Comparison of ENCODE assay signal across 24 cellular contexts in the genomic region with DNA sequence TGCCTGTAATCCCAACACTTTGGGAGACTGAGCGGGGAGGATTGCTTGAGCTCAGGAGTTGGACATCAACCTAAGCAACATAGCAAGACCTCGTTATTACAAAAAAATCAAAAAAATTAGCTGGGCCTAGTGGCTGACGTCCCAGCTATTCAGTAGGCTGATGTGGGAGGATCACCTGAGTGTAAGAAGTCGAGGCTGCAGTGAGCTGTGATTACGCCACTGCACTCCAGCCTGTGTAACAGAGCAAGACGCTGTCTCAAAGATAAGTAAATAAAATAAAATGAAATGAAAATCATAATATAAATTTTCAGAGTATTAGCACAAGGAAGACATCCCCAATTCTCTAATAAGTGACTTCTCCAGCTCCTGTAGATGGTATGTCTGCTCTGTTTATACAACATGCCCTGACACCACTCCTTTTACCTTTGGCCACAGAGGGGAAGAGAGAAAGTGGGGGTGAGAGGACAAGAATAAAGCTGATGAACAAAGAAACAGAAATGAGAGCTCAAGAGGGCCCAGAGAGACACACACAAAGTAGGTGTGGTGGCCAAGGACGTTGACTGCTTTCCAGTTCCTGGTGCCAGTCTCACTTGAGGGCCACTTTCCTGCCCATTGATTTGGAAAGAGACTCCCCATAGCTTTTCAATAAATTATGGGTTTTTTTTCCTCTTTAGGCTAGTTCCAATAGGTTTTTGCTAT.
DNase-seq lines count a peak whose midpoint lies in the region; ATAC-seq, FAIRE-seq and TF ChIP-seq lines count a peak whose summit lies in the region.
"Had no signal": no experiment of that assay in that cellular context is flagged by ENCODE, and none has a peak within 500 bp of the region (broad histone marks: within the 10 kb centered on the region; RNA-seq: fewer than 3 reads in every experiment).

No MANE protein-coding gene starts in this region.

- no peaks in the 10 kb centered on the region for H3K4me1 ChIP-seq in CD8-positive, alpha-beta T cell (ENCODE audit: insufficient read depth, low read length)

- POLR2A ChIA-PET in CD8-positive, alpha-beta T cell (lab: Charles Lee): no interaction called here

- no peak overlapping the region for H3K27ac Mint-ChIP-seq in CD8-positive, alpha-beta T cell
- H3K27ac Mint-ChIP-seq: activated CD4-positive, alpha-beta T cell treated with anti-CD3 and anti-CD28 coated beads for 36 hours; activated naive CD4-positive, alpha-beta T cell treated with anti-CD3 and anti-CD28 coated beads for 36 hours; IgD-negative memory B cell; T-helper 2 cell treated with Interferon-gamma antibody and Interleukin-4, amounts not matched to agents 5 μg/mL and 100 μg/mL, for 36 hours had no signal

- H3K27me3 Mint-ChIP-seq in CD8-positive, alpha-beta T cell (ENCODE audit: low read depth): peaks cover 2% of the 10 kb centered on the region

- intact Hi-C loops in CD8-positive, alpha-beta T cell (cut with DNase I, micrococcal nuclease): no loop called here

- H3K36me3 ChIP-seq in bronchial epithelial cell (ENCODE audit: control insufficient read depth, insufficient read depth, low read length): no peaks in the 10 kb centered on the region
- no peaks in the 10 kb centered on the region for H3K36me3 ChIP-seq in CD8-positive, alpha-beta T cell (ENCODE audit: insufficient read depth, low read length)
- H3K36me3 ChIP-seq: brain microvascular endothelial cell had no signal

- TF ChIP-seq CTCF in bronchial epithelial cell (IDR thresholded peaks at IDR 0.05; ENCODE audit: insufficient read depth, low read length, severe bottlenecking): no peak
- no peak for TF ChIP-seq CTCF in CD8-positive, alpha-beta T cell (IDR thresholded peaks at IDR 0.05)

- H3K9me3 Mint-ChIP-seq in CD8-positive, alpha-beta T cell: no peaks in the 10 kb centered on the region
- H3K9me3 Mint-ChIP-seq: activated naive CD4-positive, alpha-beta T cell treated with anti-CD3 and anti-CD28 coated beads for 36 hours; T-helper 2 cell treated with Interferon-gamma antibody and Interleukin-4, amounts not matched to agents 5 μg/mL and 100 μg/mL, for 36 hours had no signal

- no peak overlapping the region for H3K27ac ChIP-seq in CD8-positive, alpha-beta T cell (ENCODE audit: low read depth, low read length)
- H3K27ac ChIP-seq: brain microvascular endothelial cell, dorsolateral prefrontal cortex, hepatocyte had no signal

- peak; percentile 45 for ATAC-seq in GM18519 (IDR thresholded peaks at IDR 0.05; ENCODE audit: low FRiP score, unreplicated experiment)
- ATAC-seq in GM21528 (IDR thresholded peaks at IDR 0.05; ENCODE audit: low FRiP score, unreplicated experiment): peak; percentile 56
- peak; percentile 58 for ATAC-seq in HG03039 (IDR thresholded peaks at IDR 0.05; ENCODE audit: unreplicated experiment)
- ATAC-seq in HG03280 (IDR thresholded peaks at IDR 0.05; ENCODE audit: unreplicated experiment): no peak
- ATAC-seq in CD8-positive, alpha-beta T cell: no peak
- ATAC-seq: activated CD4-positive, alpha-beta T cell treated with anti-CD3 and anti-CD28 coated beads for 36 hours had no signal

- H3K36me3 Mint-ChIP-seq in CD8-positive, alpha-beta T cell: no peaks in the 10 kb centered on the region
- H3K36me3 Mint-ChIP-seq: IgD-negative memory B cell had no signal

- H3K4me1 Mint-ChIP-seq in CD8-positive, alpha-beta T cell (ENCODE audit: low read depth): no peaks in the 10 kb centered on the region
- H3K4me1 Mint-ChIP-seq: activated CD4-positive, alpha-beta T cell treated with anti-CD3 and anti-CD28 coated beads for 36 hours had no signal

- H3K4me3 ChIP-seq in bronchial epithelial cell (ENCODE audit: low read depth, low read length): no peak overlapping the region
- H3K4me3 ChIP-seq in CD8-positive, alpha-beta T cell (ENCODE audit: low read depth, low read length): no peak overlapping the region
- H3K4me3 ChIP-seq: dorsolateral prefrontal cortex, hepatocyte had no signal

- no peaks in the 10 kb centered on the region for H3K9me3 ChIP-seq in CD8-positive, alpha-beta T cell (ENCODE audit: low read length)

- H3K27me3 ChIP-seq in bronchial epithelial cell (ENCODE audit: control insufficient read depth, insufficient read depth, low read length): no peaks in the 10 kb centered on the region
- no peaks in the 10 kb centered on the region for H3K27me3 ChIP-seq in CD8-positive, alpha-beta T cell (ENCODE audit: insufficient read depth, low read length)
- H3K27me3 ChIP-seq: brain microvascular endothelial cell, dorsolateral prefrontal cortex, hepatocyte had no signal

- peak; percentile 13 for DNase-seq in bronchial epithelial cell (ENCODE audit: low read depth)
- no peak for DNase-seq in SK-N-DZ (ENCODE audit: low spot score)
- no peak for DNase-seq in CD8-positive, alpha-beta T cell
- DNase-seq: activated CD4-positive, alpha-beta T cell treated with anti-CD3 and anti-CD28 coated beads for 36 hours; activated CD8-positive, alpha-beta memory T cell treated with anti-CD3 and anti-CD28 coated beads, Interleukin-2, amount 50 U/mL, for 48 hours; activated naive CD4-positive, alpha-beta T cell treated with anti-CD3 and anti-CD28 coated beads for 36 hours; AML-193; brain microvascular endothelial cell; dorsolateral prefrontal cortex; GOT3; left cardiac atrium; NCI-H1092; NCI-H2227 treated with DMSO at 0.1 percent for 48 hours; nucleus accumbens; SHP77 treated with DMSO at 0.1 percent for 48 hours; stimulated activated naive CD4-positive, alpha-beta T cell had no signal

- H3K4me3 Mint-ChIP-seq in CD8-positive, alpha-beta T cell: no peak overlapping the region
- H3K4me3 Mint-ChIP-seq: activated CD4-positive, alpha-beta T cell treated with anti-CD3 and anti-CD28 coated beads for 36 hours; activated naive CD4-positive, alpha-beta T cell treated with anti-CD3 and anti-CD28 coated beads for 36 hours; IgD-negative memory B cell; T-helper 2 cell treated with Interferon-gamma antibody and Interleukin-4, amounts not matched to agents 5 μg/mL and 100 μg/mL, for 36 hours had no signal

- CTCF ChIA-PET in CD8-positive, alpha-beta T cell (lab: Charles Lee): no interaction called here

- FAIRE-seq in bronchial epithelial cell (lab: Jason Lieb, UNC): no peak
- FAIRE-seq: D721Med had no signal

Comparison
In these comparisons a context has a peak if more than half of its experiments do, and no peak if none do; other contexts are left out.
1. ATAC-seq: peak in GM18519 (single experiment), GM21528 (single experiment) and HG03039 (single experiment); none in HG03280 (single experiment) and CD8-positive, alpha-beta T cell (single experiment).